ENCODE assay signal across 1 cellular context in the genomic region with DNA sequence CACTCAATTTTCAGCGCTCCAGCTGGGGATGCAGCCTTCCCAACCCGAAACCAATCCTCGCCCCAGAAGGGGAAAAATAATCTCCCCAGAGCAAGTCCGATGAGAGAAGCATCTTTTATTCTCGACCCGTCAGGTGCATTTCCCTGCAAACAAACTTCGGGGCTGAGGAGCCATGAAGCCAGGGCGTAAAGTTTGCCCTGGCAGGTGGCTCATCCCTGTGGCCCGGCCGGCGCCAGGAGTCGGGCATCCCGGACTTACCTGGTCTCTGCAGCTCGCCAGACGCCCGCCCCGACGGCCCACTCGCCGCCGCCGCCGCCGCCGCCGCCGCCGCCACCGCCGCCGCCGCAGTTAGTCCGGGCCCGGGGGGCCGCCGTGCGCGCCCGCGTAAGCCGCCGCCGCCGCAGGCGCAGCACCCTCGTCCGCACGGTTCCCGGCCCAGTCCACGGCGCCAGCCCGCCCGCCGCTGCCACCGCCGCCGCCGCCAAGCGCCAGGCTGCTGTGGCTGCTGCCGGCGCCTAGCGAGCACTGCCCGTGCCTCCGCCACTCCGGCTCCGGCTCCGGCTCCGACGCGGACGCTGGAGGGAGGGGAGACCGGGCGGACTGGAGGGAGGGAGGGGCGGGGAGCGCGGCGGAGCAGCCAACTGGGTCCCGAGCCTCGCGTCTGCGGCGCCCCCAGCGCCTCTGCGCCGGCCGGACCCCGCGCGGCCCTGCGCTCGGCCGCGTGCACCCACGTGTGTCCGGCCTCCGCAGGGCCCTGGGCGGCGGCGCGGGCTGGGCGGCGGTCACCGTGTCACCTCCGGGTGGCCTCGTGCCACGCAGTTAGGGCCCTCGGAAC.
TF ChIP-seq lines count a peak whose summit lies in the region.

TSS of gene CNTN3 (minus strand) at position 527 of the 835 bp plus-strand sequence. CDS start 93,547 bp downstream, outside the sequence.

TF ChIP-seq in GM23338, 12 proteins besides CTCF, POLR2A, EP300 and RAD21 (continued from another document):
- TF ChIP-seq NANOG (IDR thresholded peaks at IDR 0.05; ENCODE audit: borderline replicate concordance) (no peak), CREB1 (CRISPR knock-in tag; IDR thresholded peaks at IDR 0.05; ENCODE audit: low read depth) (no peak), ZNF114 (CRISPR knock-in tag; IDR thresholded peaks at IDR 0.05) (no peak), STAT1 (IDR thresholded peaks at IDR 0.05; ENCODE audit: unreplicated experiment) (no peak), EZH2 (IDR thresholded peaks at IDR 0.05; ENCODE audit: low read depth, unreplicated experiment) (no peak), POLR2AphosphoS5 (IDR thresholded peaks at IDR 0.05; ENCODE audit: low read depth) (no peak), EZH2phosphoT487 (IDR thresholded peaks at IDR 0.05; ENCODE audit: unreplicated experiment) (no peak), ZNF462 (CRISPR knock-in tag; IDR thresholded peaks at IDR 0.05) (no peak)
TF ChIP-seq in GM23338: peak in this region for 0.
